ENCODE assay signal across 8 cellular contexts in the genomic region with DNA sequence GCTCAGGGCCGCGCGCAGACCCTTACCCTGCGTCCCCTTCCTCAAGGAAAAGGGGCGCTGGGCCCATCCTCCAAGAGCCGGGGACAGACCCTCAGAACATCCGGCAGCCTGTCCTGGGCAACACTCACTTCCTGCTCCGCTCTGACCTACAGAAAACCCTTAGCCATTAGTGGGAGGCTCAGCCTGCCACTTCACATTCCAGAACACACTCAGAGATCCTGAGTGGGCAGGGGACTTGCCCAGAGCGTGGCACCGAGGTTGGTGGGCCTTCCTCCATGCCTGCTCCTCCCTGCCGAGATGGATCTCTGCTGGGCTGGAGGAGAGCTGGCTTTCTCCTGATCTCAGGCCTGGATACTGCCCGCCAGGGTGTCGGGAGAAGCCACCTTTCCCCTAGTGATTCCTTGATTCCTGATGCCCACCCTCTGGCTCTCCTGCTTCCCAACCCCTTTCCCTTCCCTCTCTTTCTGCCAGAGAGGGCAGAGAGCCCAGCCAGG. TPM values are rescaled to one million over a fixed set of nuclear protein-coding genes. Genes with fewer than 3 reads are reported as not detected.
DNase-seq lines count a peak whose midpoint lies in the region; ATAC-seq and TF ChIP-seq lines count a peak whose summit lies in the region.

No MANE protein-coding gene starts in this region.

- H4K20me1 ChIP-seq in OCI-LY1 (ENCODE audit: insufficient read depth, low read length): no peaks in the 10 kb centered on the region

- peak overlapping the region; percentile 73 for H3K23ac ChIP-seq in neuronal stem cell (ENCODE audit: low read depth, low read length, poor library complexity)

- CTCF ChIA-PET in CD4-positive, alpha-beta T cell (lab: Charles Lee): interaction anchor here (1.4 kb wide), 1 partner anchor 14 kb away, joined by 6 read pairs; no protein-coding TSS in a partner anchor

- no peaks in the 10 kb centered on the region for H3F3A ChIP-seq in OCI-LY1 (ENCODE audit: insufficient read depth, low read length)

- H2BK120ac ChIP-seq in neuronal stem cell (ENCODE audit: low read depth, low read length): no peak overlapping the region

- H2AFZ ChIP-seq in OCI-LY1 (ENCODE audit: low read length) (no peak overlapping the region), neuronal stem cell (ENCODE audit: low read length) (no peak overlapping the region)

- H3K36me3 ChIP-seq in OCI-LY1 (ENCODE audit: insufficient read depth, low read length) (no peaks in the 10 kb centered on the region; the same call in 1 of the 2 replicates), neuronal stem cell (replicated peaks in 1 of 2; ENCODE audit: control insufficient read depth in 2 of 2, insufficient read depth in 2 of 2, low read length in 2 of 2) (peaks cover 0 to 5% of the 10 kb centered on the region in 2 donors)

- H3K27ac ChIP-seq in CD4-positive, alpha-beta T cell (ENCODE audit: low read depth, low read length): no peak overlapping the region
- no peak overlapping the region for H3K27ac ChIP-seq in OCI-LY1 (ENCODE audit: low read depth, low read length, poor library complexity, severe bottlenecking)
- H3K27ac ChIP-seq in neuronal stem cell (replicated peaks; ENCODE audit: low read length): no peak overlapping the region

- peak overlapping the region; percentile 95 for H3K18ac ChIP-seq in neuronal stem cell (ENCODE audit: low read length)

- ATAC-seq in CD4-positive, alpha-beta T cell (ENCODE audit: poor library complexity): no peak
- no peak for ATAC-seq in HG03432 (IDR thresholded peaks at IDR 0.05; ENCODE audit: unreplicated experiment)
- ATAC-seq in HG03196 (IDR thresholded peaks at IDR 0.05; ENCODE audit: unreplicated experiment): no peak

- H2BK12ac ChIP-seq in neuronal stem cell (ENCODE audit: low read length): peak overlapping the region; percentile 99

- H3K27me3 Mint-ChIP-seq in CD4-positive, alpha-beta T cell: no peaks in the 10 kb centered on the region
- peaks cover 24% of the 10 kb centered on the region for H3K27me3 Mint-ChIP-seq in endothelial cell (ENCODE audit: unreplicated experiment)

- no CpG with 5 or more reads among the region's 13 CpGs for WGBS in neuronal stem cell (ENCODE audit: extremely low coverage in 2 of 2, insufficient read length in 2 of 2, insufficient replicate concordance in 1 of 2), 2 donors

- H3K36me3 Mint-ChIP-seq in CD4-positive, alpha-beta T cell (ENCODE audit: low read depth): peaks cover 4% of the 10 kb centered on the region
- H3K36me3 Mint-ChIP-seq in endothelial cell (ENCODE audit: low read depth, unreplicated experiment): peaks cover 23% of the 10 kb centered on the region

- H3K27me3 ChIP-seq in CD4-positive, alpha-beta T cell (ENCODE audit: control insufficient read depth, insufficient read depth, low read length): no peaks in the 10 kb centered on the region
- no peaks in the 10 kb centered on the region for H3K27me3 ChIP-seq in OCI-LY1 (ENCODE audit: insufficient read depth, low read length)
- H3K27me3 ChIP-seq in neuronal stem cell (ENCODE audit: control insufficient read depth in 3 of 3, insufficient read depth in 3 of 3, low read depth in 1 of 3, low read length in 3 of 3): peaks cover 0 to 27% (median 0%) of the 10 kb centered on the region in 3 experiments

- no peak overlapping the region for H3K14ac ChIP-seq in neuronal stem cell (ENCODE audit: low read length)

- H3K9me3 Mint-ChIP-seq in CD4-positive, alpha-beta T cell: no peaks in the 10 kb centered on the region
- H3K9me3 Mint-ChIP-seq in endothelial cell (ENCODE audit: unreplicated experiment): no peaks in the 10 kb centered on the region

- no peak overlapping the region for H4K91ac ChIP-seq in neuronal stem cell (ENCODE audit: low read depth, low read length, poor library complexity)

- peak overlapping the region; percentile 83 for H3K4me3 Mint-ChIP-seq in CD4-positive, alpha-beta T cell
- H3K4me3 Mint-ChIP-seq in endothelial cell (ENCODE audit: unreplicated experiment): peak overlapping the region; percentile 94

- no peaks in the 10 kb centered on the region for H3K79me2 ChIP-seq in OCI-LY1 (ENCODE audit: insufficient read depth, low read length)

- no peak overlapping the region for H4K8ac ChIP-seq in neuronal stem cell (ENCODE audit: low read depth, low read length)

- peak overlapping the region; percentile 96 for H2AK5ac ChIP-seq in neuronal stem cell (ENCODE audit: low read depth, low read length)

- peaks cover 19% of the 10 kb centered on the region for H3K4me1 ChIP-seq in OCI-LY1 (ENCODE audit: insufficient read depth, low read length, severe bottlenecking)
- peaks cover 15 to 40% of the 10 kb centered on the region in 2 donors for H3K4me1 ChIP-seq in neuronal stem cell (ENCODE audit: control insufficient read depth in 2 of 2, insufficient read depth in 1 of 2, low read depth in 1 of 2, low read length in 2 of 2)

- peaks cover 21% of the 10 kb centered on the region for H3K4me1 Mint-ChIP-seq in CD4-positive, alpha-beta T cell (ENCODE audit: low read depth)
- peaks cover 48% of the 10 kb centered on the region for H3K4me1 Mint-ChIP-seq in endothelial cell (ENCODE audit: unreplicated experiment)

- H3K79me1 ChIP-seq in neuronal stem cell (ENCODE audit: low read depth, low read length): peaks cover 2% of the 10 kb centered on the region

- peak overlapping the region; percentile 89 for H2BK15ac ChIP-seq in neuronal stem cell (ENCODE audit: low read length)

- POLR2A ChIA-PET in CD4-positive, alpha-beta T cell (lab: Charles Lee): interaction anchor here (0.6 to 0.7 kb wide), 2 partner anchors 16 to 120 kb away, joined by 3 read pairs; no protein-coding TSS in a partner anchor

- no peak for DNase-seq in CD4-positive, alpha-beta T cell
- DNase-seq in endothelial cell (ENCODE audit: low spot score) (no peak), neuronal stem cell (ENCODE audit: low spot score) (no peak), NK-92 (lab: John Stamatoyannopoulos, UW; ENCODE audit: unreplicated experiment) (no peak), NCI-H345 (lab: John Stamatoyannopoulos, UW) (no peak)

- H3K9ac ChIP-seq in OCI-LY1 (ENCODE audit: low read length) (peak overlapping the region; percentile 58), neuronal stem cell (ENCODE audit: low read depth, low read length, poor library complexity) (no peak overlapping the region)

- peak overlapping the region; percentile 48 for H2BK5ac ChIP-seq in neuronal stem cell (ENCODE audit: low read length)

- no peak overlapping the region for H3K4ac ChIP-seq in neuronal stem cell (ENCODE audit: low read length)

- peak overlapping the region; percentile 71 for H3K27ac Mint-ChIP-seq in CD4-positive, alpha-beta T cell
- peak overlapping the region; percentile 93 for H3K27ac Mint-ChIP-seq in endothelial cell (ENCODE audit: unreplicated experiment)

- intact Hi-C loops in CD4-positive, alpha-beta T cell (cut with DNase I, micrococcal nuclease): no loop called here

- TF ChIP-seq CTCF in CD4-positive, alpha-beta T cell (IDR thresholded peaks at IDR 0.05): no peak
- TF ChIP-seq CTCF in OCI-LY1 (IDR thresholded peaks at IDR 0.05; ENCODE audit: low read length) (no peak), endothelial cell (IDR thresholded peaks at IDR 0.05; ENCODE audit: unreplicated experiment) (no peak)

- H3K4me2 ChIP-seq in OCI-LY1 (ENCODE audit: low read length): peak overlapping the region; percentile 85
- peak overlapping the region; percentile 94 for H3K4me2 ChIP-seq in neuronal stem cell (ENCODE audit: insufficient read depth, low read length, poor library complexity, severe bottlenecking)

- H3K9me3 ChIP-seq in CD4-positive, alpha-beta T cell (ENCODE audit: control insufficient read depth, low read length): no peaks in the 10 kb centered on the region
- H3K9me3 ChIP-seq in OCI-LY1 (ENCODE audit: low read length) (no peaks in the 10 kb centered on the region), neuronal stem cell (replicated peaks in 1 of 2; ENCODE audit: control insufficient read depth in 2 of 2, insufficient read depth in 1 of 2, low read depth in 1 of 2, low read length in 2 of 2) (peaks cover 0 to 2% of the 10 kb centered on the region in 2 donors)

- no peaks in the 10 kb centered on the region for H3K9me2 ChIP-seq in OCI-LY1 (ENCODE audit: low read depth, low read length)

- H3K4me3 ChIP-seq in OCI-LY1 (ENCODE audit: low read depth, low read length, poor library complexity, severe bottlenecking) (peak overlapping the region; percentile 65), neuronal stem cell (ENCODE audit: low read length in 2 of 2) (peak overlapping the region in 1 of 2 donors; percentile 35)

RNA-seq across cellular contexts. Expression of a gene that starts 1.5 kb away (rescaled TPM):
- under 1 TPM; 0.41 to 0.45 TPM for total RNA-seq in CD4-positive, alpha-beta T cell
- total RNA-seq in endothelial cell (ENCODE audit: unreplicated experiment): 289 TPM
- 0.67 TPM for polyA plus RNA-seq in neuronal stem cell (2013, experiment 1 of 2)
- polyA plus RNA-seq in neuronal stem cell (2013, experiment 2 of 2): 0.69 TPM

RNA-seq across cellular contexts. Expression of a gene that starts 5.6 kb away (rescaled TPM):
- total RNA-seq in CD4-positive, alpha-beta T cell: 1 to 10 TPM; 1.3 to 1.5 TPM
- total RNA-seq in endothelial cell (ENCODE audit: unreplicated experiment): 14.2 TPM
- 4.3 TPM for polyA plus RNA-seq in neuronal stem cell (2013, experiment 1 of 2)
- polyA plus RNA-seq in neuronal stem cell (2013, experiment 2 of 2): 4.0 TPM

RNA-seq across cellular contexts. Expression of a gene that starts 15.4 kb away (rescaled TPM):
- 10 to 100 TPM in 1 of 2 experiments, 1 to 10 TPM in 1; 9.0 to 10.2 TPM for total RNA-seq in CD4-positive, alpha-beta T cell
- 71.4 TPM for total RNA-seq in endothelial cell (ENCODE audit: unreplicated experiment)
- polyA plus RNA-seq in neuronal stem cell (2013, experiment 1 of 2): 11.3 TPM
- polyA plus RNA-seq in neuronal stem cell (2013, experiment 2 of 2): 11.0 TPM

RNA-seq across cellular contexts. Expression of a gene that starts 40.6 kb away (rescaled TPM):
- 100 to 1,000 TPM; 550 to 572 TPM for total RNA-seq in CD4-positive, alpha-beta T cell
- total RNA-seq in endothelial cell (ENCODE audit: unreplicated experiment): 295 TPM
- polyA plus RNA-seq in neuronal stem cell (2013, experiment 1 of 2): 95.4 TPM
- polyA plus RNA-seq in neuronal stem cell (2013, experiment 2 of 2): 97.1 TPM

Comparison
In these comparisons a context has a peak if more than half of its experiments do, and no peak if none do; other contexts are left out.
1. RNA of a gene that starts 1.5 kb away (total RNA-seq): 289 TPM in endothelial cell (single experiment); 0.41 to 0.45 TPM in CD4-positive, alpha-beta T cell; every median in the first group is over 100 times any median in the second.